Comparison of ENCODE assay signal across 1 cellular context in genomic region chr16:380837-381787, GRCh38.
TF ChIP-seq lines count a peak whose summit lies in the region.

No MANE protein-coding gene starts in this region.

TF ChIP-seq in A549, 52 proteins besides CTCF, POLR2A, EP300 and RAD21 (continued from another document):
- no peak for TF ChIP-seq PBX3 (IDR thresholded peaks at IDR 0.05)
- TF ChIP-seq GATA3 (IDR thresholded peaks at IDR 0.05; ENCODE audit: borderline replicate concordance), result no peak
- TF ChIP-seq USF2 (IDR thresholded peaks at IDR 0.05), result no peak
- TF ChIP-seq TP53 (CRISPR knock-in tag; IDR thresholded peaks at IDR 0.05), result no peak
